ENCODE assay signal across 10 cellular contexts in the genomic region with DNA sequence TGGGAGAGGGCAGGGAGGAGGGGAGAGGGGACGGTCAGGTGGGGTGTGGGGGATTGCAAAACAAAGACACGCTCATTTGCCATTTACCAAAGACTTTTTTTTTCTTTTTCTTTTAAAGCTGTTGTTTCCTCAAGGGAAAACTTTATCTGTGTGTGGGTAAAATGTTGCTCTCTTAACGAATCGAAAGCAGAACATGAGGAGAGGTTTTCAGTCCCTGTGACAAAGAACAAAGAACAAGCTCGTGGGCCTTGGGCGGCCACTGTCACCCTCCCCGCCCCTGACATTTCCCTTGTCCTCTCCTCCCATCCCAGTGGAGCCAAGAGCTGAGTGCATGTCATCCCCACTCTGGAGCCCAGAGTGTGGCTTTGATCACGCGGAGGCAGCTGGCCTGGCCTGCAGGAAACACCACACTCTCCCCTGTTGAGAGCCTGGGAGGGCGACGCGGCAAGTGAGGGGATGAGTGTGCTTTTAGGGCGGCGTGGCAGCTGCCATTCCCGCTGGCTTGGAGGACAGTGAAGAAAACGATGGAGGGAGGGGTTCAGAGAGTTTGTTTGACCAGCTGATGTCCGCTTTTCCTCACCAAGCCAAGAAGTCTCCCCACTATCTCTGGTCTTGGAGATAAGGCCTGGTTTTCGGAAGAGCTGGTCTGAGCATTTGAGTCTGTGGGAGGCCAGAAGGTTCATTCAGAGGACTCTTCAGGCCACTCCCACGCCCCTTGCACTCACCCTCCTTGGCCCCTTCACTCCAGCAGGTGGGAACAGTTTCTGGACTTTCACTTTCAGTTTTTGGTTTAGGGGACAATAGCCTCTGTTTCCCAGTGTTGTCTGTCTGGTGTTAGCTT. TPM values are rescaled to one million over a fixed set of nuclear protein-coding genes. Genes with fewer than 3 reads are reported as not detected.
A peak's percentile ranks its signal among the peaks of the same experiment; 100 is the strongest.
DNase-seq lines count a peak whose midpoint lies in the region; ATAC-seq and FAIRE-seq lines count a peak whose summit lies in the region.
"Had no signal": no experiment of that assay in that cellular context is flagged by ENCODE, and none has a peak within 500 bp of the region (broad histone marks: within the 10 kb centered on the region; RNA-seq: fewer than 3 reads in every experiment).

No MANE protein-coding gene starts in this region.

- 84 to 86% methylated on average over 19 of the region's 19 CpGs for WGBS in aorta, 2 donors

- peak; percentile 45 for ATAC-seq in aorta (ENCODE audit: low FRiP score)

- H3K27ac ChIP-seq in SJCRH30 (peak overlapping the region; percentile 69), duodenal mucosa (ENCODE audit: low read depth, low read length) (peak overlapping the region; percentile 74), muscle layer of colon (ENCODE audit: low read depth, low read length) (peak overlapping the region; percentile 89), aorta (ENCODE audit: low read depth in 1 of 2, low read length in 2 of 2) (no peak overlapping the region)
- H3K27ac ChIP-seq: 22Rv1 had no signal

- peak; percentile 16 for DNase-seq in DMS153 (lab: John Stamatoyannopoulos, UW)
- DNase-seq in DMS153 treated with DMSO at 0.1 percent for 48 hours (lab: John Stamatoyannopoulos, UW; ENCODE audit: unreplicated experiment): no peak
- DNase-seq in SJCRH30: peak; percentile 70 to 80
- DNase-seq in aorta: peak; percentile 80 to 84
- DNase-seq in urothelium cell line (ENCODE audit: low spot score): no peak
- DNase-seq in HUDEP-2 (lab: John Stamatoyannopoulos, UW; ENCODE audit: unreplicated experiment in 76 of 76): no peak

- H3K27me3 ChIP-seq in SJCRH30: no peaks in the 10 kb centered on the region
- H3K27me3 ChIP-seq in duodenal mucosa (ENCODE audit: control insufficient read depth in 1 of 2, insufficient read depth in 2 of 2, low read length in 2 of 2): peaks cover 0 to 3% of the 10 kb centered on the region in 2 donors
- no peaks in the 10 kb centered on the region for H3K27me3 ChIP-seq in muscle layer of colon (ENCODE audit: control insufficient read depth in 1 of 2, insufficient read depth in 2 of 2, low read length in 2 of 2)
- H3K27me3 ChIP-seq in aorta (ENCODE audit: control insufficient read depth in 1 of 2, insufficient read depth in 2 of 2, low read length in 1 of 2): no peaks in the 10 kb centered on the region

- intact Hi-C loops in aorta (cut with DNase I): no loop called here

- H3K4me1 ChIP-seq in SJCRH30 (peaks cover 58% of the 10 kb centered on the region), duodenal mucosa (ENCODE audit: control insufficient read depth in 1 of 2, insufficient read depth in 2 of 2, low read length in 2 of 2) (peaks cover 28 to 40% of the 10 kb centered on the region in 2 donors), muscle layer of colon (ENCODE audit: insufficient read depth, low read length) (peaks cover 81% of the 10 kb centered on the region), aorta (ENCODE audit: control insufficient read depth in 1 of 2, insufficient read depth in 2 of 2, low read length in 2 of 2) (no peaks in the 10 kb centered on the region)

- H3K4me3 ChIP-seq in SJCRH30 (no peak overlapping the region), duodenal mucosa (ENCODE audit: low read depth in 1 of 2, low read length in 2 of 2) (peak overlapping the region in 1 of 2 donors; percentile 34), muscle layer of colon (ENCODE audit: low read depth in 1 of 2, low read length in 2 of 2) (no peak overlapping the region), aorta (ENCODE audit: low read length in 2 of 2) (no peak overlapping the region)

- H3K9me3 ChIP-seq in SJCRH30 (replicated peaks) (no peaks in the 10 kb centered on the region), duodenal mucosa (ENCODE audit: control insufficient read depth in 1 of 2, low read length in 2 of 2) (no peaks in the 10 kb centered on the region), muscle layer of colon (ENCODE audit: low read length) (no peaks in the 10 kb centered on the region), aorta (ENCODE audit: control insufficient read depth, low read length) (no peaks in the 10 kb centered on the region)

- H3K36me3 ChIP-seq in SJCRH30 (no peaks in the 10 kb centered on the region), duodenal mucosa (ENCODE audit: control insufficient read depth in 1 of 2, insufficient read depth in 2 of 2, low read length in 2 of 2) (no peaks in the 10 kb centered on the region), muscle layer of colon (ENCODE audit: insufficient read depth, low read length) (no peaks in the 10 kb centered on the region), aorta (ENCODE audit: control insufficient read depth in 1 of 2, insufficient read depth in 2 of 2, low read length in 1 of 2) (no peaks in the 10 kb centered on the region)

- no peak for FAIRE-seq in urothelium cell line (lab: Jason Lieb, UNC)

- H3K9ac ChIP-seq in duodenal mucosa (ENCODE audit: low read depth in 1 of 2, low read length in 2 of 2) (peak overlapping the region in 1 of 2 donors; percentile 47), muscle layer of colon (ENCODE audit: low read length) (no peak overlapping the region)

RNA-seq across cellular contexts. Expression of gene CCR7, which starts 11.4 kb away (rescaled TPM):
- total RNA-seq in SJCRH30 (2014; rRNA removed; shearing (Covaris generic)): 0.05 TPM in 1 of 2 replicates, not detected in the other
- total RNA-seq in aorta: under 1 TPM; 0.62 to 0.84 TPM
- under 1 TPM; 0.08 to 0.13 TPM for polyA plus RNA-seq in aorta
- total RNA-seq: renal cortical epithelial cell had no signal

RNA-seq across cellular contexts. Expression of gene TNS4, which starts 52.5 kb away (rescaled TPM):
- total RNA-seq in SJCRH30 (2014; rRNA removed; shearing (Covaris generic)): not detected in 2 replicates
- total RNA-seq in aorta: under 1 TPM in 1 of 2 donors, not detected in 1; 0.39 TPM
- polyA plus RNA-seq in aorta: under 1 TPM in 1 of 2 donors, not detected in 1; 0.05 TPM

Comparison
In these comparisons a context has a peak if more than half of its experiments do, and no peak if none do; other contexts are left out.
1. DNase-seq: peak in DMS153 (single experiment), SJCRH30 (2 of 2) and aorta (2 of 2); none in DMS153 treated with DMSO at 0.1 percent for 48 hours (single experiment), urothelium cell line (single experiment) and HUDEP-2 (0 of 76).
2. H3K27ac ChIP-seq: peak in SJCRH30 (single experiment), duodenal mucosa (single experiment) and muscle layer of colon (single experiment); none in aorta (0 of 2).